Comparison of ENCODE assay signal across 21 cellular contexts in genomic region chr20:3315110-3315509, GRCh38.
DNase-seq lines count a peak whose midpoint lies in the region; ATAC-seq and TF ChIP-seq lines count a peak whose summit lies in the region.
"Had no signal": no experiment of that assay in that cellular context is flagged by ENCODE, and none has a peak within 500 bp of the region (broad histone marks: within the 10 kb centered on the region; RNA-seq: fewer than 3 reads in every experiment).

No MANE protein-coding gene starts in this region.

- H3K36me3 ChIP-seq in heart left ventricle: peaks cover 0 to 93% (median 62%) of the 10 kb centered on the region in 9 donors
- H3K36me3 ChIP-seq in right atrium auricular region: peaks cover 12% of the 10 kb centered on the region
- no peaks in the 10 kb centered on the region for H3K36me3 ChIP-seq in breast epithelium

- TF ChIP-seq POLR2A in heart left ventricle (IDR thresholded peaks at IDR 0.05): no peak
- TF ChIP-seq POLR2A in breast epithelium (IDR thresholded peaks at IDR 0.05): no peak

- H3K4me1 ChIP-seq in heart left ventricle (peaks cover 0 to 45% (median 37%) of the 10 kb centered on the region in 12 donors), right atrium auricular region (peaks cover 0 to 36% of the 10 kb centered on the region in 2 donors), breast epithelium (peaks cover 0 to 21% of the 10 kb centered on the region in 2 donors)

- no peak for TF ChIP-seq CTCF in heart left ventricle (IDR thresholded peaks at IDR 0.05)
- TF ChIP-seq CTCF in right atrium auricular region (IDR thresholded peaks at IDR 0.05): no peak
- no peak for TF ChIP-seq CTCF in breast epithelium (IDR thresholded peaks at IDR 0.05)

- no peak overlapping the region for H3K4me3 ChIP-seq in heart left ventricle
- H3K4me3 ChIP-seq in right atrium auricular region: no peak overlapping the region
- H3K4me3 ChIP-seq in breast epithelium: no peak overlapping the region
- H3K4me3 ChIP-seq: BLaER1 treated with 17β-estradiol and CSF1 and Interleukin-3, amounts not matched to agents 10 nM and 100 nM; gastroesophageal sphincter; vagina had no signal

- 68 to 82% (median 73%) methylated on average over 2 of the region's 2 CpGs for WGBS in heart left ventricle, 4 donors

- ATAC-seq in heart left ventricle (no peak), GM21825 (IDR thresholded peaks at IDR 0.05; ENCODE audit: unreplicated experiment) (no peak)
- ATAC-seq: gastroesophageal sphincter, left lobe of liver had no signal

- intact Hi-C loops in heart left ventricle (cut with DNase I): loop anchor here in 8 of 10 donors (1.0 to 10.0 kb wide), 8 partner anchors 90 to 263 kb away; no protein-coding TSS in a partner anchor
- intact Hi-C loops in breast epithelium (cut with DNase I; ENCODE audit: low total_unique reads): no loop called here

- H3K27me3 ChIP-seq in heart left ventricle (no peaks in the 10 kb centered on the region), right atrium auricular region (no peaks in the 10 kb centered on the region), breast epithelium (no peaks in the 10 kb centered on the region), layer of hippocampus (ENCODE audit: control insufficient read depth, insufficient read depth, low read length) (no peaks in the 10 kb centered on the region)
- H3K27me3 ChIP-seq: BLaER1 treated with 17β-estradiol and CSF1 and Interleukin-3, amounts not matched to agents 10 nM and 100 nM; gastroesophageal sphincter; vagina had no signal

- no peak for DNase-seq in heart left ventricle
- no peak for DNase-seq in right atrium auricular region (ENCODE audit: low spot score)
- DNase-seq in breast epithelium (ENCODE audit: low spot score in 2 of 2): peak in 1 of 2 donors; percentile 63
- DNase-seq in substantia nigra (lab: John Stamatoyannopoulos, UW): peak in 8 of 49 donors; percentile 5 to 38 (median 12)
- DNase-seq in NOMO-1 treated with dmso at 0.1 percent for 144 hours (lab: John Stamatoyannopoulos, UW; ENCODE audit: unreplicated experiment): no peak
- no peak for DNase-seq in COLO668 (lab: John Stamatoyannopoulos, UW; ENCODE audit: unreplicated experiment)
- DNase-seq: activated CD4-positive, alpha-beta T cell treated with anti-CD3 and anti-CD28 coated beads for 1 hour; activated T-cell treated with anti-CD3 and anti-CD28 coated beads, Interleukin-2, amount 50 U/mL, for 48 hours; Calu3; cortex of kidney; EL; NCI-H1105 treated with DMSO at 0.1 percent for 48 hours; NCI-H2107; NCI-H510A; stimulated activated CD4-positive, alpha-beta T cell treated with anti-CD3 and anti-CD28 coated beads, Interleukin-15, amount 100 ng/mL, for 24 hours had no signal

- H3K9me3 ChIP-seq in heart left ventricle (no peaks in the 10 kb centered on the region), right atrium auricular region (no peaks in the 10 kb centered on the region), breast epithelium (no peaks in the 10 kb centered on the region)
- H3K9me3 ChIP-seq: BLaER1 treated with 17β-estradiol and CSF1 and Interleukin-3, amounts not matched to agents 10 nM and 100 nM; gastroesophageal sphincter; vagina had no signal

- H3K27ac ChIP-seq in heart left ventricle (peak overlapping the region in 9 of 12 donors; percentile 8 to 80 (median 45)), right atrium auricular region (no peak overlapping the region), breast epithelium (peak overlapping the region; percentile 45 to 68), layer of hippocampus (ENCODE audit: low read depth, low read length) (peak overlapping the region; percentile 60), substantia nigra (ENCODE audit: low read depth, low read length, poor library complexity, severe bottlenecking) (peak overlapping the region; percentile 40)

Comparison
In these comparisons a context has a peak if more than half of its experiments do, and no peak if none do; other contexts are left out.
1. H3K27ac ChIP-seq: peak in heart left ventricle (9 of 12), breast epithelium (2 of 2), layer of hippocampus (single experiment) and substantia nigra (single experiment); none in right atrium auricular region (0 of 2).